Comparison of ENCODE assay signal across 8 cellular contexts in the genomic region with DNA sequence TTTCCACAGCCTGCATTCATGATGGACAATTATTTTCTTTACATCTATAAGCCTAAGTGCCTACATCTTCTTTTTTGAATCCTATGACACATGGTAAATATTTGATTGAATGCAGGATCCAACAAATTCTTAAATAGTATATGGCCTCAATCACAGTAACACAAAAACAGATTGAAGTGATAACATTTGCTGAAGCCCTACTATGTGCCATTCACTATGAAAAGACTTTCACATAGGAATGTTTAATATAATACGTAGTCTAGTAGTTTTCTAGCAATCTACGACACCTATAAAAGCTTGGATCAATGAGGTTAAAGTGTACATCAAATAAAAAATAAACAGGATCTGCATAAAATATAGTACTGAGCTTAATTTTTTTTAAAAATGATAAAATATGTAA.
"Had no signal": no experiment of that assay in that cellular context is flagged by ENCODE, and none has a peak within 500 bp of the region (broad histone marks: within the 10 kb centered on the region; RNA-seq: fewer than 3 reads in every experiment).

No MANE protein-coding gene starts in this region.

- H3K4me1 ChIP-seq: HAP-1 had no signal

- FAIRE-seq: HTR-8/SVneo had no signal

- H2AFZ ChIP-seq: GM23248 had no signal

- H3K9ac ChIP-seq: GM23248 had no signal

- ATAC-seq: HCT116 had no signal

- H3K27ac ChIP-seq: GM23248 had no signal

- H3K36me3 ChIP-seq: HAP-1 had no signal

- DNase-seq: GM23248, GOT3, H7, HFFc6, KG1 had no signal

- H3K4me3 ChIP-seq: GM23248, HAP-1 had no signal
